22 cellular contexts compared by ENCODE assay signal in the genomic region with DNA sequence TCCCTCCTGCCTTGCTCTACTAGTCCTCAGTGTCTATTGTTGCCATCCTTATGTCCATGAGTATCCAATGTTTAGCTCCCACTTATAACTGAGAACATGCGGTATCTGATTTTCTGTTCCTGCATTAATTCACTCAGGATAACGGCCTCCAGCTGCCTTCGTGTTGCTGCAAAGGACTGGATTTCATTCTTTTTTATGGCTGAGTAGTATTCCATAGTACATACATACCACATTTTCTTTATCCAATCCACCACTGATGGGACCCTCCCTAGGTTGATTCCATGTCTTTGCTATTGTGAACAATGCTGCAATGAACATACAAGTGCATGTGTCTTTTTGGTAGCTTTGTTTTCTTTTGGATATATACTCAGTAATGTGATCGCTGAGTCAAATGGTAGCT.
"Had no signal": no experiment of that assay in that cellular context is flagged by ENCODE, and none has a peak within 500 bp of the region (broad histone marks: within the 10 kb centered on the region; RNA-seq: fewer than 3 reads in every experiment).

No MANE protein-coding gene starts in this region.

- H3K4me3 Mint-ChIP-seq: brain, endodermal cell, nephron progenitor cell had no signal

- H3K27me3 ChIP-seq: colonic mucosa, SJCRH30, tibial artery had no signal

- H3K27me3 Mint-ChIP-seq: brain had no signal

- H3K4me3 ChIP-seq: colonic mucosa, lung, SJCRH30, tibial artery had no signal

- H3K4me1 Mint-ChIP-seq: brain, endodermal cell, nephron progenitor cell had no signal

- H3K9me3 ChIP-seq: colonic mucosa, SJCRH30, tibial artery had no signal

- H3K4me1 ChIP-seq: colonic mucosa, SJCRH30 had no signal

- H3K9me3 Mint-ChIP-seq: endodermal cell, nephron progenitor cell had no signal

- H3K27ac Mint-ChIP-seq: brain, endodermal cell, nephron progenitor cell had no signal

- DNase-seq: activated T-cell treated with anti-CD3 and anti-CD28 coated beads for 4 hours; caudate nucleus; colonic mucosa; endodermal cell; foreskin fibroblast; glutamatergic neuron; hippocampal formation; islet precursor cell; nephron progenitor cell; occipital lobe; retina; SJCRH30; stimulated activated CD4-positive, alpha-beta T cell treated with anti-CD3 and anti-CD28 coated beads, Interleukin-12 subunit alpha, Interleukin-12 subunit beta, amount 100 ng/mL, for 4 hours; stimulated activated CD4-positive, alpha-beta T cell treated with anti-CD3 and anti-CD28 coated beads, Interleukin-1b, Interleukin-23, amount 100 ng/mL, for 48 hours; stimulated activated CD8-positive, alpha-beta memory T cell treated with anti-CD3 and anti-CD28 coated beads, Interleukin-4, amount 100 ng/mL, for 48 hours; stimulated activated naive CD4-positive, alpha-beta T cell; substantia nigra; tibial artery had no signal

- H3K36me3 ChIP-seq: colonic mucosa had no signal

- ATAC-seq: left lobe of liver had no signal

- H3K27ac ChIP-seq: colonic mucosa, epithelial cell of prostate, SJCRH30, tibial artery had no signal
